31 cellular contexts compared by ENCODE assay signal in the genomic region with DNA sequence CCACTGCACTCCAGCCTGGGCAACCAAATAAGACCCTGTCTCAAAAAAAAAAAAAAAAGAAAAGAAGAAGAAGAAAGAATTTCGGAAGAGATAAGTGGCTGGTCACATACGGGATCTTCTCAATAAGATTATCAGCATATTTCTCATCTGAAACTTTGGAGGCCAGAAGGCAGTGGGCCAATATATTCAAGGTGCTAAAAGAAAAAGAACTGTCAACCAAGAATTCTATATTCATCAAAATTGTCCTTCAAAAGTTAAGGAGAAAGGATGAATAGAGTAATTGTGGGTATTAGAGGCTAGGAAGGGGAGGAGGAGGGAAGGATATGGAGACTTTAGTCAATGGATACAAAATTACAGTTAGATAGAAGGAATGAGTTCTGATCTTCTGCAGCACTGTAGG. TPM values are rescaled to one million over a fixed set of nuclear protein-coding genes. Genes with fewer than 3 reads are reported as not detected.
DNase-seq lines count a peak whose midpoint lies in the region; ATAC-seq, FAIRE-seq and TF ChIP-seq lines count a peak whose summit lies in the region.
"Had no signal": no experiment of that assay in that cellular context is flagged by ENCODE, and none has a peak within 500 bp of the region (broad histone marks: within the 10 kb centered on the region; RNA-seq: fewer than 3 reads in every experiment).

No MANE protein-coding gene starts in this region.

- in situ Hi-C loops in GM12878 (cut with MboI): no loop called here

- POLR2A ChIA-PET in HEK293 (lab: Yijun Ruan, JAX): no interaction called here
- POLR2A ChIA-PET in GM12878 (lab: Charles Lee): no interaction called here
- POLR2A ChIA-PET in RWPE1 (lab: Yijun Ruan, JAX; ENCODE audit: low non-redundant PET): no interaction called here

- DNase-seq in GM12878 (ENCODE audit: low read depth, low spot score) (no peak), cerebellar cortex (ENCODE audit: low spot score) (no peak), RWPE1 (ENCODE audit: low spot score) (no peak)
- DNase-seq: 8988T; ACHN; AML-193; BE2C; C1 segment of cervical spinal cord; Caco-2; Calu3; CD4-positive, alpha-beta memory T cell; CD4-positive, alpha-beta T cell; CD4-positive, CD25-positive, alpha-beta regulatory T cell; CD8-positive, alpha-beta memory T cell; CD8-positive, alpha-beta T cell; COR-L47; DMS 273 treated with DMSO at 0.1 percent for 48 hours; DMS153; DMS53; DMS79; DMS79 treated with DMSO at 0.1 percent for 48 hours; DND-41; EL had no signal

- no peaks in the 10 kb centered on the region for H4K20me1 ChIP-seq in GM12878 (ENCODE audit: control insufficient read depth, insufficient read depth)
- H4K20me1 ChIP-seq: BLaER1; BLaER1 treated with 17β-estradiol and CSF1 and Interleukin-3, amounts not matched to agents 10 nM and 100 nM had no signal

- no peak for FAIRE-seq in GM12878 (lab: Jason Lieb, UNC)
- FAIRE-seq: A549, D721Med had no signal

- intact Hi-C loops in GM12878 (cut with micrococcal nuclease; ENCODE audit: unreplicated experiment): loop anchor here (5.0 kb wide), 1 partner anchor 42 kb away; the partner anchor contains the start of gene NANOS1

- ATAC-seq in GM12878: no peak
- ATAC-seq: A549; CD8-positive, alpha-beta T cell had no signal

- no peaks in the 10 kb centered on the region; the same call in 1 of the 2 replicates for H3K9me3 ChIP-seq in HEK293 (ENCODE audit: control insufficient read depth, insufficient read depth, low read depth, low read length)
- peaks cover 6% of the 10 kb centered on the region; the same call in 2 of the 3 replicates for H3K9me3 ChIP-seq in GM12878 (replicated peaks; ENCODE audit: control insufficient read depth, insufficient read depth, low read length)
- H3K9me3 ChIP-seq: A549, BE2C had no signal

- SMC1A ChIA-PET in GM12878 (lab: Charles Lee; ENCODE audit: uncharacterized antibody, unreplicated experiment): no interaction called here

- H3K27ac ChIP-seq in HEK293 (ENCODE audit: extremely low read depth, low read depth, low read length) (no peak overlapping the region), GM12878 (ENCODE audit: control insufficient read depth, insufficient read depth) (no peak overlapping the region), RWPE1 (no peak overlapping the region)
- H3K27ac ChIP-seq: 22Rv1; A549; BLaER1; BLaER1 treated with 17β-estradiol and CSF1 and Interleukin-3, amounts not matched to agents 10 nM and 100 nM; C4-2B had no signal

- no peaks in the 10 kb centered on the region for H3K79me2 ChIP-seq in GM12878 (ENCODE audit: control insufficient read depth, insufficient read depth, low read length)

- no peaks in the 10 kb centered on the region; a peak in 1 of 4 replicates for H3K27me3 ChIP-seq in GM12878 (replicated peaks in 1 of 2; ENCODE audit: control insufficient read depth in 2 of 2, insufficient read depth in 2 of 2, low read length in 1 of 2)
- H3K27me3 ChIP-seq: BE2C; BLaER1; BLaER1 treated with 17β-estradiol and CSF1 and Interleukin-3, amounts not matched to agents 10 nM and 100 nM had no signal

- no peaks in the 10 kb centered on the region for H3K36me3 ChIP-seq in HEK293 (ENCODE audit: control insufficient read depth in 2 of 2, insufficient read depth in 1 of 2, low read length in 2 of 2)
- no peaks in the 10 kb centered on the region for H3K36me3 ChIP-seq in GM12878 (ENCODE audit: control insufficient read depth in 2 of 2, insufficient read depth in 2 of 2, low read length in 1 of 2)
- H3K36me3 ChIP-seq: BE2C; BLaER1; BLaER1 treated with 17β-estradiol and CSF1 and Interleukin-3, amounts not matched to agents 10 nM and 100 nM had no signal

- H3K4me2 ChIP-seq in GM12878 (ENCODE audit: control insufficient read depth, insufficient read depth): no peak overlapping the region
- H3K4me2 ChIP-seq: A549; BLaER1; BLaER1 treated with 17β-estradiol and CSF1 and Interleukin-3, amounts not matched to agents 10 nM and 100 nM had no signal

- no peak for TF ChIP-seq EP300 in GM12878 (IDR thresholded peaks at IDR 0.05; ENCODE audit: borderline replicate concordance in 1 of 2, control insufficient read depth in 1 of 2, low read depth in 2 of 2, low read length in 2 of 2)

- RAD21 ChIA-PET in GM12878 (lab: Charles Lee; ENCODE audit: unreplicated experiment): no interaction called here

- BruUV-seq in GM12878 (replicated peaks; lab: Mats Ljungman, UMichigan): no TSS peak

- H2AFZ ChIP-seq in GM12878 (ENCODE audit: control insufficient read depth, low read depth, low read length): no peak overlapping the region

- H3K4me3 ChIP-seq in HEK293 (ENCODE audit: low read depth, low read length) (no peak overlapping the region), GM12878 (no peak overlapping the region)
- H3K4me3 ChIP-seq: A549; BLaER1; BLaER1 treated with 17β-estradiol and CSF1 and Interleukin-3, amounts not matched to agents 10 nM and 100 nM had no signal

- no peak for TF ChIP-seq POLR2A in GM12878 (IDR thresholded peaks at IDR 0.05; ENCODE audit: low read depth, low read length)

- no peak for TF ChIP-seq RAD21 in GM12878 (IDR thresholded peaks at IDR 0.05; ENCODE audit: insufficient read depth, low read depth, low read length)

- TF ChIP-seq CTCF in HEK293 (tag by site-specific recombination; IDR thresholded peaks at IDR 0.05): no peak
- TF ChIP-seq CTCF in GM12878 (IDR thresholded peaks at IDR 0.05 in 2 of 3, conservative IDR thresholded peaks at IDR 0.05 in 1 of 3; ENCODE audit: control insufficient read depth in 2 of 3, extremely low read depth in 1 of 3, insufficient read depth in 1 of 3, low read depth in 3 of 3, low read length in 3 of 3): no peak
- TF ChIP-seq CTCF in RWPE1 (conservative IDR thresholded peaks at IDR 0.05; ENCODE audit: low read depth): no peak

- 100% methylated on average over 1 of the region's 2 CpGs for WGBS in GM12878 (ENCODE audit: insufficient coverage, insufficient replicate concordance, low lambda C conversion rate, missing lambda C conversion rate)

- H3K4me1 ChIP-seq in HEK293 (ENCODE audit: control insufficient read depth, insufficient read depth, low read length) (no peaks in the 10 kb centered on the region), GM12878 (ENCODE audit: control insufficient read depth, insufficient read depth, low read length) (peaks cover 18% of the 10 kb centered on the region)
- H3K4me1 ChIP-seq: Caco-2 had no signal

- CTCF ChIA-PET in HEK293 (lab: Yijun Ruan, JAX): no interaction called here
- CTCF ChIA-PET in GM12878 (lab: Yijun Ruan, JAX): no interaction called here
- CTCF ChIA-PET in RWPE1 (lab: Yijun Ruan, JAX): no interaction called here

- no peak overlapping the region for H3K9ac ChIP-seq in GM12878 (ENCODE audit: control insufficient read depth, insufficient read depth, low read length)
- H3K9ac ChIP-seq: BLaER1; BLaER1 treated with 17β-estradiol and CSF1 and Interleukin-3, amounts not matched to agents 10 nM and 100 nM had no signal

TF ChIP-seq in HEK293, 187 proteins besides CTCF, POLR2A, EP300 and RAD21 (continues in another document):
- TF ChIP-seq SETDB1 (IDR thresholded peaks at IDR 0.05; ENCODE audit: insufficient read length, low read length) (peak; percentile 96), ZNF133 (tag by site-specific recombination; IDR thresholded peaks at IDR 0.05) (no peak), TRIM28 (IDR thresholded peaks at IDR 0.05; ENCODE audit: borderline replicate concordance, low read length) (peak; percentile 66; the same call in 1 of the 2 replicates), ZNF626 (tag by site-specific recombination; IDR thresholded peaks at IDR 0.05) (0 out of 2 replicates have a peak, but pooled peaks have one; percentile 48)

TF ChIP-seq in GM12878, 131 proteins besides CTCF, POLR2A, EP300 and RAD21 (continues in another document):
- TF ChIP-seq CBX5 (IDR thresholded peaks at IDR 0.05; ENCODE audit: low read depth) (0 out of 2 replicates have a peak, but pooled peaks have one; percentile 48), GABPA (IDR thresholded peaks at IDR 0.05; ENCODE audit: low read depth) (no peak), ZNF24 (IDR thresholded peaks at IDR 0.05) (no peak)

RNA-seq across cellular contexts. Expression of gene NANOS1, which starts 43.9 kb away (rescaled TPM):
- 0.29 and 0.56 TPM in 2 replicates for total RNA-seq in GM12878 (2013; cell fraction: nucleolus; rRNA removed)
- 0.23 and 0.65 TPM in 2 replicates for total RNA-seq in GM12878 (2014; rRNA removed)
- 0.27 and 0.37 TPM in 2 replicates for total RNA-seq in GM12878 (2014; rRNA removed; fragmentation: Illumina TruSeq; extraction: Trizol)
- 0.36 and 0.61 TPM in 2 replicates for total RNA-seq in GM12878 (2021)
- polyA plus RNA-seq in GM12878 (2011; ENCODE audit: low read depth): 0.51 TPM
- polyA plus RNA-seq in GM12878 (2011; rRNA removed): 0.30 and 0.37 TPM in 2 replicates
- 0.12 and 0.22 TPM in 2 replicates for polyA plus RNA-seq in GM12878 (2011; cell fraction: cytosol; rRNA removed)
- 0.20 and 0.22 TPM in 2 replicates for polyA plus RNA-seq in GM12878 (2011; cell fraction: nucleus; rRNA removed)
- 0.72 and 1.0 TPM in 2 replicates for polyA plus RNA-seq in GM12878 (2012)
- 0.22 TPM in 1 of 2 replicates, not detected in the other for polyA plus RNA-seq in GM12878 (2014; fragmentation: Illumina TruSeq; extraction: Trizol)
- polyA plus RNA-seq in GM12878 (2014; fragmentation: Nextera tagmentation; extraction: Ambion mirVana): under 1 TPM; 0.03 to 0.29 TPM
- polyA plus RNA-seq in GM12878 (2014; rRNA removed): 0.48 and 0.55 TPM in 2 replicates
- not detected for polyA plus RNA-seq in GM12878 (2016; fragmentation: Nextera tagmentation; extraction: Ambion mirVana)
- 0.15 TPM in 1 of 2 replicates, not detected in the other for polyA minus RNA-seq in GM12878 (2011; rRNA and poly(A)+ RNA removed)
- polyA minus RNA-seq in GM12878 (2011; cell fraction: cytosol; rRNA and poly(A)+ RNA removed): not detected in 2 replicates
- polyA minus RNA-seq in GM12878 (2011; cell fraction: nucleus; rRNA and poly(A)+ RNA removed): 0.36 and 0.57 TPM in 2 replicates
- polyA plus RNA-seq: CD14-positive monocyte; CD4-positive, CD25-positive, alpha-beta regulatory T cell had no signal
